In the genomic region with DNA sequence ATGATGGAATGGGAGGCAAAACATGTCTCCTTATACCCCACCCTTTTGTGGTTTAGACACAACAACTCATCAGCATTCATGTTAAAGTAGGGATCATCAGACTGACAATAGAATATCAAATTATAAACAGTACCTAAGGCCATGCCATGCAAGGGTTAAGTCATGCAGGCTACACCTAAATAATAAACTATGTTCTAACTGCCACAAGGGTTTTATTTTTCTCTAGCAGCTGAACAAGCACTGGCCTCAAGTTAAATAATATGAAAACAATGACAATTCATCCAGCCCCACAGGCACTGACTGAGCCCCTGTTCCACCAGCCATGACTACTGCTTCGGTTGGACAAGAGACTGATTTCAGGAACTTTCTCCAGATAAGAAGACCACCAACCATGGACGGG, we compare ENCODE assay signal across 5 cellular contexts.
"Had no signal": no experiment of that assay in that cellular context is flagged by ENCODE, and none has a peak within 500 bp of the region (broad histone marks: within the 10 kb centered on the region; RNA-seq: fewer than 3 reads in every experiment).

No MANE protein-coding gene starts in this region.

- DNase-seq: H9, HCEC 1CT, IMR-90 had no signal

- H3K4me3 ChIP-seq: GM23338, K562 had no signal

- H3K4me3 Mint-ChIP-seq: GM23338, H9 had no signal

- H3K27ac Mint-ChIP-seq: GM23338, H9 had no signal

- H3K4me1 Mint-ChIP-seq: GM23338 had no signal
